Comparison of ENCODE assay signal across 1 cellular context in genomic region chr6:155483858-155484257, GRCh38.
A peak's percentile ranks its signal among the peaks of the same experiment; 100 is the strongest.
TF ChIP-seq lines count a peak whose summit lies in the region.

No MANE protein-coding gene starts in this region.

TF ChIP-seq in HepG2, 621 proteins besides CTCF, POLR2A, EP300 and RAD21 (continued from another document):
- TF ChIP-seq SOX5 (CRISPR knock-in tag; IDR thresholded peaks at IDR 0.05; ENCODE audit: borderline replicate concordance) = peak; percentile 54; the same call in 1 of the 2 replicates
- TF ChIP-seq HOXA9 (CRISPR knock-in tag; IDR thresholded peaks at IDR 0.05; ENCODE audit: borderline replicate concordance) = no peak
- no peak for TF ChIP-seq TAF1 (CRISPR knock-in tag; IDR thresholded peaks at IDR 0.05)
- TF ChIP-seq, protein P1, sequence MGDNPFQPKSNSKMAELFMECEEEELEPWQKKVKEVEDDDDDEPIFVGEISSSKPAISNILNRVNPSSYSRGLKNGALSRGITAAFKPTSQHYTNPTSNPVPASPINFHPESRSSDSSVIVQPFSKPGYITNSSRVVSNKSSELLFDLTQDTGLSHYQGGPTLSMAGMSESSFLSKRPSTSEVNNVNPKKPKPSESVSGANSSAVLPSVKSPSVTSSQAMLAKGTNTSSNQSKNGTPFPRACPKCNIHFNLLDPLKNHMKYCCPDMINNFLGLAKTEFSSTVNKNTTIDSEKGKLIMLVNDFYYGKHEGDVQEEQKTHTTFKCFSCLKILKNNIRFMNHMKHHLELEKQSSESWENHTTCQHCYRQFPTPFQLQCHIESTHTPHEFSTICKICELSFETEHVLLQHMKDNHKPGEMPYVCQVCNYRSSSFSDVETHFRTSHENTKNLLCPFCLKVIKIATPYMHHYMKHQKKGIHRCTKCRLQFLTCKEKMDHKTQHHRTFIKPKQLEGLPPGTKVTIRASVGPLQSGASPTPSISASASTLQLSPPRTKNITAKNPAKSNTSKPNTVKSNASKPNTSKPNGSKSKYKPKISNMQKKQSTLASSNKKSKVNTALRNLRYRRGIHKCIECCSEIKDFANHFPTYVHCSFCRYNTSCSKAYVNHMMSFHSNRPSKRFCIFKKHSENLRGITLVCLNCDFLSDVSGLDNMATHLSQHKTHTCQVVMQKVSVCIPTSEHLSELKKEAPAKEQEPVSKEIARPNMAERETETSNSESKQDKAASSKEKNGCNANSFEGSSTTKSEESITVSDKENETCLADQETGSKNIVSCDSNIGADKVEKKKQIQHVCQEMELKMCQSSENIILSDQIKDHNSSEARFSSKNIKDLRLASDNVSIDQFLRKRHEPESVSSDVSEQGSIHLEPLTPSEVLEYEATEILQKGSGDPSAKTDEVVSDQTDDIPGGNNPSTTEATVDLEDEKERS (CRISPR knock-in tag; IDR thresholded peaks at IDR 0.05) = no peak
- TF ChIP-seq TP53 (CRISPR knock-in tag; conservative IDR thresholded peaks at IDR 0.05) = no peak
- no peak for TF ChIP-seq MLX (CRISPR knock-in tag; IDR thresholded peaks at IDR 0.05)
- no peak for TF ChIP-seq WIZ (CRISPR knock-in tag; IDR thresholded peaks at IDR 0.05)
- TF ChIP-seq, protein P2, sequence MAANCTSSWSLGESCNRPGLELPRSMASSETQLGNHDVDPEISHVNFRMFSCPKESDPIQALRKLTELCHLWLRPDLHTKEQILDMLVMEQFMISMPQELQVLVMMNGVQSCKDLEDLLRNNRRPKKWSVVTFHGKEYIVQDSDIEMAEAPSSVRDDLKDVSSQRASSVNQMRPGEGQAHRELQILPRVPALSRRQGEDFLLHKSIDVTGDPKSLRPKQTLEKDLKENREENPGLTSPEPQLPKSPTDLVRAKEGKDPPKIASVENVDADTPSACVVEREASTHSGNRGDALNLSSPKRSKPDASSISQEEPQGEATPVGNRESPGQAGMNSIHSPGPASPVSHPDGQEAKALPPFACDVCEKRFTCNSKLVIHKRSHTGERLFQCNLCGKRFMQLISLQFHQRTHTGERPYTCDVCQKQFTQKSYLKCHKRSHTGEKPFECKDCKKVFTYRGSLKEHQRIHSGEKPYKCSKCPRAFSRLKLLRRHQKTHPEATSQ (CRISPR knock-in tag; IDR thresholded peaks at IDR 0.05; ENCODE audit: borderline replicate concordance) = no peak
- no peak for TF ChIP-seq ELF3 (CRISPR knock-in tag; IDR thresholded peaks at IDR 0.05)
- TF ChIP-seq ERF (CRISPR knock-in tag; IDR thresholded peaks at IDR 0.05) = no peak
- no peak for TF ChIP-seq GABPB1 (CRISPR knock-in tag; IDR thresholded peaks at IDR 0.05)
- no peak for TF ChIP-seq SNAI1 (CRISPR knock-in tag; IDR thresholded peaks at IDR 0.05; ENCODE audit: borderline replicate concordance)
- no peak for TF ChIP-seq NONO (IDR thresholded peaks at IDR 0.05)
- TF ChIP-seq NONO (CRISPR knock-in tag; conservative IDR thresholded peaks at IDR 0.05) = no peak
- TF ChIP-seq ZNF710 (CRISPR knock-in tag; IDR thresholded peaks at IDR 0.05; ENCODE audit: borderline replicate concordance) = no peak
- no peak for TF ChIP-seq MEIS2 (CRISPR knock-in tag; IDR thresholded peaks at IDR 0.05)
- TF ChIP-seq ZBTB38 (CRISPR knock-in tag; IDR thresholded peaks at IDR 0.05) = no peak
- no peak for TF ChIP-seq NR2F2 (IDR thresholded peaks at IDR 0.05; ENCODE audit: borderline replicate concordance, low read depth)
- TF ChIP-seq CHD4 (IDR thresholded peaks at IDR 0.05; ENCODE audit: borderline replicate concordance, low read length) = no peak
- TF ChIP-seq ZNF75D (CRISPR knock-in tag; IDR thresholded peaks at IDR 0.05; ENCODE audit: borderline replicate concordance) = no peak
- TF ChIP-seq HNRNPL (IDR thresholded peaks at IDR 0.05; ENCODE audit: low read depth, low read length) = no peak
- no peak for TF ChIP-seq KDM5A (IDR thresholded peaks at IDR 0.05; ENCODE audit: borderline replicate concordance, low read length)
- TF ChIP-seq, protein P3, sequence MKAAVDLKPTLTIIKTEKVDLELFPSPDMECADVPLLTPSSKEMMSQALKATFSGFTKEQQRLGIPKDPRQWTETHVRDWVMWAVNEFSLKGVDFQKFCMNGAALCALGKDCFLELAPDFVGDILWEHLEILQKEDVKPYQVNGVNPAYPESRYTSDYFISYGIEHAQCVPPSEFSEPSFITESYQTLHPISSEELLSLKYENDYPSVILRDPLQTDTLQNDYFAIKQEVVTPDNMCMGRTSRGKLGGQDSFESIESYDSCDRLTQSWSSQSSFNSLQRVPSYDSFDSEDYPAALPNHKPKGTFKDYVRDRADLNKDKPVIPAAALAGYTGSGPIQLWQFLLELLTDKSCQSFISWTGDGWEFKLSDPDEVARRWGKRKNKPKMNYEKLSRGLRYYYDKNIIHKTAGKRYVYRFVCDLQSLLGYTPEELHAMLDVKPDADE (CRISPR knock-in tag; IDR thresholded peaks at IDR 0.05) = no peak
- TF ChIP-seq ZNF225 (CRISPR knock-in tag; IDR thresholded peaks at IDR 0.05) = no peak
- no peak for TF ChIP-seq MZF1 (CRISPR knock-in tag; IDR thresholded peaks at IDR 0.05; ENCODE audit: borderline replicate concordance)
